13 cellular contexts compared by ENCODE assay signal in genomic region chr2:121561617-121562268, GRCh38. TPM values are rescaled to one million over a fixed set of nuclear protein-coding genes. Genes with fewer than 3 reads are reported as not detected.
DNase-seq lines count a peak whose midpoint lies in the region; ATAC-seq, FAIRE-seq and TF ChIP-seq lines count a peak whose summit lies in the region.
"Had no signal": no experiment of that assay in that cellular context is flagged by ENCODE, and none has a peak within 500 bp of the region (broad histone marks: within the 10 kb centered on the region; RNA-seq: fewer than 3 reads in every experiment).

No MANE protein-coding gene starts in this region.

- intact Hi-C loops in prostate gland (cut with DNase I) = no loop called here

- no peaks in the 10 kb centered on the region for H3K9me3 Mint-ChIP-seq in stimulated activated memory B cell treated with anti-CD40 and anti-IgM and Interleukin-4, amounts not matched to agents 10 μg/mL and 1 μg/mL and 100 μg/mL, for 72 hours

- DNase-seq in AG10803 (ENCODE audit: low read depth) = peak; percentile 49
- peak; percentile 18 for DNase-seq in HS-5 (ENCODE audit: low read depth)
- peak; percentile 68 for DNase-seq in adipocyte (ENCODE audit: low read depth)
- peak; percentile 2 for DNase-seq in keratinocyte (ENCODE audit: low read depth, low spot score)
- DNase-seq in KBM-7 = no peak
- DNase-seq in prostate gland (ENCODE audit: low spot score) = no peak
- DNase-seq: activated CD4-positive, alpha-beta T cell treated with anti-CD3 and anti-CD28 coated beads for 1 hour; effector memory CD4-positive, alpha-beta T cell; mucosa of descending colon; NCI-H510A had no signal

- ATAC-seq in GM19397 (IDR thresholded peaks at IDR 0.05; ENCODE audit: unreplicated experiment) = no peak
- ATAC-seq in stimulated activated memory B cell treated with anti-CD40 and anti-IgM and Interleukin-4, amounts not matched to agents 10 μg/mL and 1 μg/mL and 100 μg/mL, for 72 hours = no peak
- ATAC-seq: mucosa of descending colon had no signal

- H3K9me3 ChIP-seq in adipocyte (ENCODE audit: control insufficient read depth, low read length) = no peaks in the 10 kb centered on the region
- H3K9me3 ChIP-seq in keratinocyte (ENCODE audit: control insufficient read depth, low read depth, low read length) = no peaks in the 10 kb centered on the region
- H3K9me3 ChIP-seq in prostate gland = no peaks in the 10 kb centered on the region
- H3K9me3 ChIP-seq: mucosa of descending colon had no signal

- H3K36me3 Mint-ChIP-seq in stimulated activated memory B cell treated with anti-CD40 and anti-IgM and Interleukin-4, amounts not matched to agents 10 μg/mL and 1 μg/mL and 100 μg/mL, for 72 hours = peaks cover 20% of the 10 kb centered on the region

- dilution Hi-C loops in keratinocyte (cut with MboI; ENCODE audit: extremely low pct_ligation_motif_present, low sequenced_read_pairs) = no loop called here

- no peak overlapping the region for H3K9ac ChIP-seq in adipocyte (ENCODE audit: low read length)
- H3K9ac ChIP-seq in keratinocyte (ENCODE audit: control insufficient read depth, extremely low read depth, insufficient read depth, low read length) = no peak overlapping the region

- no peaks in the 10 kb centered on the region for H3K27me3 Mint-ChIP-seq in stimulated activated memory B cell treated with anti-CD40 and anti-IgM and Interleukin-4, amounts not matched to agents 10 μg/mL and 1 μg/mL and 100 μg/mL, for 72 hours

- peak overlapping the region; percentile 36 for H3K4me2 ChIP-seq in keratinocyte (ENCODE audit: control insufficient read depth, extremely low read depth, insufficient read depth, low read depth, low read length)

- no peak overlapping the region for H3K27ac Mint-ChIP-seq in stimulated activated memory B cell treated with anti-CD40 and anti-IgM and Interleukin-4, amounts not matched to agents 10 μg/mL and 1 μg/mL and 100 μg/mL, for 72 hours

- in situ Hi-C loops in KBM-7 (cut with MboI; ENCODE audit: low pct_unique_long_range_greater_than_20kb, low sequenced_read_pairs) = no loop called here

- H3K4me3 ChIP-seq in AG10803 (ENCODE audit: low read length) (no peak overlapping the region), adipocyte (ENCODE audit: low read length) (no peak overlapping the region), keratinocyte (ENCODE audit: control insufficient read depth in 2 of 3, extremely low read depth in 1 of 3, insufficient read depth in 2 of 3, low read depth in 1 of 3, low read length in 3 of 3) (no peak overlapping the region), prostate gland (no peak overlapping the region)
- H3K4me3 ChIP-seq: mucosa of descending colon had no signal

- H3K4me3 Mint-ChIP-seq in stimulated activated memory B cell treated with anti-CD40 and anti-IgM and Interleukin-4, amounts not matched to agents 10 μg/mL and 1 μg/mL and 100 μg/mL, for 72 hours = no peak overlapping the region

- H3K36me3 ChIP-seq in adipocyte (ENCODE audit: control insufficient read depth, insufficient read depth, low read length, severe bottlenecking) (no peaks in the 10 kb centered on the region), keratinocyte (ENCODE audit: control insufficient read depth in 2 of 2, extremely low read depth in 1 of 2, insufficient read depth in 2 of 2, low read length in 2 of 2) (no peaks in the 10 kb centered on the region), prostate gland (no peaks in the 10 kb centered on the region)

- peaks cover 29% of the 10 kb centered on the region for H3K4me1 ChIP-seq in adipocyte (ENCODE audit: control insufficient read depth, insufficient read depth, low read length)
- peaks cover 23% of the 10 kb centered on the region for H3K4me1 ChIP-seq in keratinocyte (ENCODE audit: control insufficient read depth, extremely low read depth, insufficient read depth, low read length)
- H3K4me1 ChIP-seq in prostate gland (replicated peaks) = peaks cover 8% of the 10 kb centered on the region

- no peak overlapping the region for H2AFZ ChIP-seq in keratinocyte (ENCODE audit: control insufficient read depth, low read length)

- no peak for TF ChIP-seq POLR2A in prostate gland (IDR thresholded peaks at IDR 0.05)

- no peak for TF ChIP-seq CTCF in AG10803 (conservative IDR thresholded peaks at IDR 0.05; ENCODE audit: low read length)
- no peak for TF ChIP-seq CTCF in keratinocyte (optimal IDR thresholded peaks at IDR 0.05 in 1 of 3, IDR thresholded peaks at IDR 0.05 in 1 of 3, conservative IDR thresholded peaks at IDR 0.05 in 1 of 3; ENCODE audit: extremely low read depth in 1 of 3, insufficient read depth in 2 of 3, low read length in 3 of 3)
- no peak for TF ChIP-seq CTCF in prostate gland (IDR thresholded peaks at IDR 0.05)

- H4K20me1 ChIP-seq in keratinocyte (ENCODE audit: control insufficient read depth, extremely low read depth, insufficient read depth, low read length) = peaks cover 10% of the 10 kb centered on the region

- peaks cover 44% of the 10 kb centered on the region for H3K4me1 Mint-ChIP-seq in stimulated activated memory B cell treated with anti-CD40 and anti-IgM and Interleukin-4, amounts not matched to agents 10 μg/mL and 1 μg/mL and 100 μg/mL, for 72 hours

- peak overlapping the region; percentile 42 for H3K27ac ChIP-seq in keratinocyte (ENCODE audit: control insufficient read depth, insufficient read depth, low read length)
- H3K27ac ChIP-seq in prostate gland = no peak overlapping the region

- H3K79me2 ChIP-seq in keratinocyte (ENCODE audit: control insufficient read depth, insufficient read depth, low read length) = peaks cover 44% of the 10 kb centered on the region

- peaks cover 6% of the 10 kb centered on the region for H3K9me1 ChIP-seq in keratinocyte (ENCODE audit: control insufficient read depth, extremely low read depth, insufficient read depth, low read length)

- H3K27me3 ChIP-seq in adipocyte (replicated peaks; ENCODE audit: control insufficient read depth, insufficient read depth, low read length) (no peaks in the 10 kb centered on the region), keratinocyte (ENCODE audit: control insufficient read depth, extremely low read depth, insufficient read depth, low read length) (no peaks in the 10 kb centered on the region), prostate gland (replicated peaks; ENCODE audit: insufficient read depth) (no peaks in the 10 kb centered on the region)

- WGBS in prostate gland = 69% methylated on average over 2 of the region's 2 CpGs

- peak; percentile 49 for FAIRE-seq in keratinocyte (lab: Jason Lieb, UNC)
- FAIRE-seq: H1 had no signal

RNA-seq across cellular contexts. Expression of gene RNU4ATAC, which starts 31.1 kb away (rescaled TPM):
- polyA plus RNA-seq in keratinocyte = not detected in 3 replicates
- not detected for polyA plus RNA-seq in keratinocyte (2011; ENCODE audit: low read depth)
- polyA plus RNA-seq in keratinocyte (2011; cell fraction: cytosol; rRNA removed) = not detected in 2 replicates
- not detected in 2 replicates for polyA plus RNA-seq in keratinocyte (2011; cell fraction: nucleus; rRNA removed)
- polyA plus RNA-seq in keratinocyte (2012; ENCODE audit: low replicate concordance) = not detected in 2 replicates
- under 0.01 TPM in 3 replicates for polyA minus RNA-seq in keratinocyte
- polyA minus RNA-seq in keratinocyte (2011; cell fraction: cytosol; rRNA and poly(A)+ RNA removed) = 1,401 TPM
- under 0.01 TPM in 2 replicates for polyA minus RNA-seq in keratinocyte (2011; cell fraction: nucleus; rRNA and poly(A)+ RNA removed)
- not detected for total RNA-seq in prostate gland
- total RNA-seq: H1 had no signal
- polyA plus RNA-seq: H1 had no signal

Comparison
In these comparisons a context has a peak if more than half of its experiments do, and no peak if none do; other contexts are left out.
1. DNase-seq: peak in AG10803 (single experiment), HS-5 (single experiment), adipocyte (single experiment) and keratinocyte (single experiment); none in KBM-7 (single experiment) and prostate gland (single experiment).